Comparison of ENCODE assay signal across 8 cellular contexts in genomic region chr4:77157859-77158486, GRCh38. TPM values are rescaled to one million over a fixed set of nuclear protein-coding genes. Genes with fewer than 3 reads are reported as not detected.
A peak's percentile ranks its signal among the peaks of the same experiment; 100 is the strongest.
DNase-seq lines count a peak whose midpoint lies in the region; ATAC-seq and TF ChIP-seq lines count a peak whose summit lies in the region.

No MANE protein-coding gene starts in this region.

- H3K4me3 ChIP-seq in AG04450 (ENCODE audit: low read depth, low read length) (peak overlapping the region; percentile 98), choroid plexus epithelial cell (ENCODE audit: low read depth, low read length) (peak overlapping the region; percentile 98)

- peaks cover 11% of the 10 kb centered on the region for H3K27me3 ChIP-seq in AG04450 (ENCODE audit: control insufficient read depth, insufficient read depth, low read length)

- POLR2A ChIA-PET in AG04450 (lab: Yijun Ruan, JAX), result interaction anchor here (0.6 to 2.0 kb wide), 7 partner anchors 15 to 479 kb away, joined by 3 to 13 read pairs (median 4); partner anchors contain the start of gene CCNI

- CTCF ChIA-PET in AG04450 (lab: Charles Lee), result interaction anchor here (2.2 kb wide), 1 partner anchor 45 kb away, joined by 12 read pairs; no protein-coding TSS in a partner anchor

- no peaks in the 10 kb centered on the region for H3K9me3 ChIP-seq in AG04450 (ENCODE audit: control insufficient read depth, insufficient read depth, low read length)

- DNase-seq in AG04450 (ENCODE audit: low read depth, low spot score) (peak; percentile 65), NCI-H446 (lab: John Stamatoyannopoulos, UW) (peak; percentile 40 to 78), choroid plexus epithelial cell (ENCODE audit: low read depth) (peak; percentile 92), kidney tubule cell (ENCODE audit: low spot score) (peak; percentile 90)
- peak; percentile 73 for DNase-seq in activated CD4-positive, CD25-positive, alpha-beta regulatory T cell treated with anti-CD3 and anti-CD28 coated beads, Interleukin-2, amount 50 U/mL, for 72 hours
- DNase-seq in stimulated activated CD4-positive, alpha-beta T cell treated with anti-CD3 and anti-CD28 coated beads, Interleukin-15, amount 100 ng/mL, for 48 hours (ENCODE audit: low read depth in 2 of 2), result peak; percentile 41 to 67

- H3K27ac ChIP-seq in AG04450 (ENCODE audit: low read depth, low read length), result peak overlapping the region; percentile 89

- no peak for TF ChIP-seq CTCF in AG04450 (IDR thresholded peaks at IDR 0.05; ENCODE audit: low read depth, low read length)
- no peak for TF ChIP-seq CTCF in choroid plexus epithelial cell (conservative IDR thresholded peaks at IDR 0.05; ENCODE audit: low read depth, low read length)

- ATAC-seq in GM19023 (IDR thresholded peaks at IDR 0.05; ENCODE audit: unreplicated experiment), result peak; percentile 57
- ATAC-seq in HG03196 (IDR thresholded peaks at IDR 0.05; ENCODE audit: unreplicated experiment), result peak; percentile 57

RNA-seq across cellular contexts. Expression of gene CCNG2, which starts 1.0 kb away (rescaled TPM):
- 28.9 and 42.3 TPM in 2 replicates for polyA plus RNA-seq in AG04450 (2011; rRNA removed)
- polyA minus RNA-seq in AG04450 (2011; rRNA and poly(A)+ RNA removed), result 14.4 and 23.5 TPM in 2 replicates

Comparison
In these comparisons a context has a peak if more than half of its experiments do, and no peak if none do; other contexts are left out.
1. Peak in every context shown above with its lines: DNase-seq, ATAC-seq, H3K4me3 ChIP-seq and H3K27ac ChIP-seq.